9 cellular contexts compared by ENCODE assay signal in genomic region chr2:46970334-46971288, GRCh38. TPM values are rescaled to one million over a fixed set of nuclear protein-coding genes. Genes with fewer than 3 reads are reported as not detected.
DNase-seq lines count a peak whose midpoint lies in the region; ATAC-seq and TF ChIP-seq lines count a peak whose summit lies in the region.
"Had no signal": no experiment of that assay in that cellular context is flagged by ENCODE, and none has a peak within 500 bp of the region (broad histone marks: within the 10 kb centered on the region; RNA-seq: fewer than 3 reads in every experiment).

No MANE protein-coding gene starts in this region.

- in situ Hi-C loops in GM23248 (cut with MboI) = no loop called here

- H3K9me2 ChIP-seq in GM23248 (ENCODE audit: insufficient read depth) = no peaks in the 10 kb centered on the region

- POLR2A ChIA-PET in RWPE1 (lab: Yijun Ruan, JAX; ENCODE audit: low non-redundant PET) = no interaction called here

- peaks cover 36% of the 10 kb centered on the region for H3F3A ChIP-seq in GM23248 (ENCODE audit: insufficient read depth)

- no peak overlapping the region for H3K4me3 ChIP-seq in GM23248
- no peak overlapping the region for H3K4me3 ChIP-seq in fibroblast of villous mesenchyme (ENCODE audit: low read depth, low read length)
- no peak overlapping the region for H3K4me3 ChIP-seq in skin epidermis

- peak overlapping the region; percentile 11; the same call in 1 of the 2 replicates for H3K9ac ChIP-seq in GM23248
- H3K9ac ChIP-seq: parathyroid adenoma had no signal

- TF ChIP-seq CTCF in RWPE1 (conservative IDR thresholded peaks at IDR 0.05; ENCODE audit: low read depth) = no peak
- TF ChIP-seq CTCF in fibroblast of villous mesenchyme (IDR thresholded peaks at IDR 0.05; ENCODE audit: insufficient read depth, low read depth, low read length) = no peak
- no peak for TF ChIP-seq CTCF in GM20000 (IDR thresholded peaks at IDR 0.05; ENCODE audit: extremely low read depth, missing control alignments)

- H3K9me3 ChIP-seq in GM23248 (ENCODE audit: low read depth) = no peaks in the 10 kb centered on the region

- H3K4me1 ChIP-seq in GM23248 (ENCODE audit: insufficient read depth) = peaks cover 51% of the 10 kb centered on the region
- H3K4me1 ChIP-seq: parathyroid adenoma had no signal

- peak; percentile 70 for DNase-seq in GM23248
- DNase-seq in RWPE1 (ENCODE audit: low spot score) = peak; percentile 91
- peak; percentile 67 for DNase-seq in fibroblast of villous mesenchyme (ENCODE audit: low read depth)
- DNase-seq in stimulated activated CD8-positive, alpha-beta memory T cell treated with anti-CD3 and anti-CD28 coated beads, Interleukin-4, amount 100 ng/mL, for 48 hours = no peak
- DNase-seq in activated effector memory CD4-positive, alpha-beta T cell treated with anti-CD3 and anti-CD28 coated beads, Interleukin-2, amount 50 U/mL, for 16 hours = no peak
- no peak for DNase-seq in GM20000 (ENCODE audit: low spot score)

- WGBS in GM23248 (ENCODE audit: low coverage in 1 of 2, low lambda C conversion rate in 2 of 2, missing lambda C conversion rate in 2 of 2), 2 experiments = 56 to 61% methylated on average over 13 of the region's 13 CpGs

- H3K4me2 ChIP-seq in GM23248 (ENCODE audit: unreplicated experiment) = peak overlapping the region; percentile 2

- no peaks in the 10 kb centered on the region for H4K20me1 ChIP-seq in GM23248 (ENCODE audit: insufficient read depth)

- ATAC-seq in HG02610 (IDR thresholded peaks at IDR 0.05; ENCODE audit: unreplicated experiment) = no peak

- CTCF ChIA-PET in RWPE1 (lab: Yijun Ruan, JAX) = interaction anchor here (0.6 kb wide), 1 partner anchor 31 kb away, joined by 4 read pairs; no protein-coding TSS in a partner anchor

- H3K36me3 ChIP-seq in GM23248 (ENCODE audit: low read depth) = peaks cover 5% of the 10 kb centered on the region; the same call in 1 of the 2 replicates

- H3K27ac ChIP-seq in GM23248 (peak overlapping the region; percentile 9; the same call in 1 of the 2 replicates), RWPE1 (peak overlapping the region; percentile 100), skin epidermis (peak overlapping the region in 20 of 21 experiments; percentile 21 to 89 (median 78))
- H3K27ac ChIP-seq: parathyroid adenoma had no signal

- H3K27me3 ChIP-seq in GM23248 (replicated peaks; ENCODE audit: insufficient read depth) = no peaks in the 10 kb centered on the region

- H2AFZ ChIP-seq in GM23248 = no peak overlapping the region
- H2AFZ ChIP-seq: parathyroid adenoma had no signal

- H3K79me2 ChIP-seq in GM23248 (ENCODE audit: insufficient read depth) = peaks cover 63% of the 10 kb centered on the region
- H3K79me2 ChIP-seq: parathyroid adenoma had no signal

RNA-seq across cellular contexts. Expression of gene TTC7A, which starts 29.6 kb away (rescaled TPM):
- 51.2 and 61.1 TPM in 2 replicates for total RNA-seq in GM23248 (2014; rRNA removed; shearing (Covaris generic))
- polyA plus RNA-seq in GM23248 (2016; fragmentation: Nextera tagmentation; extraction: Ambion mirVana) = 16.1 and 17.7 TPM in 2 replicates
- total RNA-seq in fibroblast of villous mesenchyme = 31.6 and 35.0 TPM in 2 replicates

RNA-seq across cellular contexts. Expression of gene MCFD2, which starts 55.0 kb away (rescaled TPM):
- 310 and 329 TPM in 2 replicates for total RNA-seq in GM23248 (2014; rRNA removed; shearing (Covaris generic))
- polyA plus RNA-seq in GM23248 (2016; fragmentation: Nextera tagmentation; extraction: Ambion mirVana) = 298 and 303 TPM in 2 replicates
- total RNA-seq in fibroblast of villous mesenchyme = 107 and 196 TPM in 2 replicates

Comparison
In these comparisons a context has a peak if more than half of its experiments do, and no peak if none do; other contexts are left out.
1. DNase-seq: peak in GM23248 (single experiment), RWPE1 (single experiment) and fibroblast of villous mesenchyme (single experiment); none in stimulated activated CD8-positive, alpha-beta memory T cell treated with anti-CD3 and anti-CD28 coated beads, Interleukin-4, amount 100 ng/mL, for 48 hours (single experiment), activated effector memory CD4-positive, alpha-beta T cell treated with anti-CD3 and anti-CD28 coated beads, Interleukin-2, amount 50 U/mL, for 16 hours (single experiment) and GM20000 (single experiment).
2. H3K27ac ChIP-seq: peak in every context shown above with its lines; median percentile 100 in RWPE1; 78 in skin epidermis; 9 in GM23248.